In the genomic region with DNA sequence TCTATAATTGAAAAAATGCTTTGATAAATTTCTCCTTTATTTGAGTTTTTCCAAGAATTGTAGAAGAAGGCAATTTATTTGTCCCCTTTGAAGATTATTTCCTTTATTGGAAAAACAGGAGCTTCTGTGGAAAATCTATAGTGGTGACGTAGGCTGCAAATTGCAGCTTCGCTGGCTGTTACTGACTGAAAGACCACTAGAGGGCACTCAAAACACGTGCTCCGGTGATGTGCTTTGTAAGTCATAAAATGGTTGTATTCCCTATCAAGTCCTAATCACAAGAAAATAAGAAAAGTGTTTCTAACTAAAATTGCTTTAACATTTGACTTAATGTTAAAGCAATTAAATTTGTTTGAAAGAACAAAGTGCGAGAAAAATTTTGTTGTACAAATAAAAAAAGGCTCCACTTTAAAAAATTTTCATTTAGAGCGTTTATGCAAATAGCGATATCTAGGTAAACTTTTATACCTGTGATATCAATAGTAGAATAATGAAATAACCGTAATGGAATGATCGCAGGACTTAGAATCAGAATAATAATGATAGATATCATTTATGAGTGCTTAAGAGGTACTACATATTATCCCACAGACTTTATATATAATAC, we compare ENCODE assay signal across 1 cellular context.
TF ChIP-seq lines count a peak whose summit lies in the region.

No MANE protein-coding gene starts in this region.

TF ChIP-seq in HEK293, 187 proteins besides CTCF, POLR2A, EP300 and RAD21 (continued from another document):
- TF ChIP-seq, protein P1, sequence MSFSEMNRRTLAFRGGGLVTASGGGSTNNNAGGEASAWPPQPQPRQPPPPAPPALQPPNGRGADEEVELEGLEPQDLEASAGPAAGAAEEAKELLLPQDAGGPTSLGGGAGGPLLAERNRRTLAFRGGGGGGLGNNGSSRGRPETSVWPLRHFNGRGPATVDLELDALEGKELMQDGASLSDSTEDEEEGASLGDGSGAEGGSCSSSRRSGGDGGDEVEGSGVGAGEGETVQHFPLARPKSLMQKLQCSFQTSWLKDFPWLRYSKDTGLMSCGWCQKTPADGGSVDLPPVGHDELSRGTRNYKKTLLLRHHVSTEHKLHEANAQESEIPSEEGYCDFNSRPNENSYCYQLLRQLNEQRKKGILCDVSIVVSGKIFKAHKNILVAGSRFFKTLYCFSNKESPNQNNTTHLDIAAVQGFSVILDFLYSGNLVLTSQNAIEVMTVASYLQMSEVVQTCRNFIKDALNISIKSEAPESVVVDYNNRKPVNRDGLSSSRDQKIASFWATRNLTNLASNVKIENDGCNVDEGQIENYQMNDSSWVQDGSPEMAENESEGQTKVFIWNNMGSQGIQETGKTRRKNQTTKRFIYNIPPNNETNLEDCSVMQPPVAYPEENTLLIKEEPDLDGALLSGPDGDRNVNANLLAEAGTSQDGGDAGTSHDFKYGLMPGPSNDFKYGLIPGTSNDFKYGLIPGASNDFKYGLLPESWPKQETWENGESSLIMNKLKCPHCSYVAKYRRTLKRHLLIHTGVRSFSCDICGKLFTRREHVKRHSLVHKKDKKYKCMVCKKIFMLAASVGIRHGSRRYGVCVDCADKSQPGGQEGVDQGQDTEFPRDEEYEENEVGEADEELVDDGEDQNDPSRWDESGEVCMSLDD (tag by site-specific recombination; IDR thresholded peaks at IDR 0.05), result no peak
